In the genomic region with DNA sequence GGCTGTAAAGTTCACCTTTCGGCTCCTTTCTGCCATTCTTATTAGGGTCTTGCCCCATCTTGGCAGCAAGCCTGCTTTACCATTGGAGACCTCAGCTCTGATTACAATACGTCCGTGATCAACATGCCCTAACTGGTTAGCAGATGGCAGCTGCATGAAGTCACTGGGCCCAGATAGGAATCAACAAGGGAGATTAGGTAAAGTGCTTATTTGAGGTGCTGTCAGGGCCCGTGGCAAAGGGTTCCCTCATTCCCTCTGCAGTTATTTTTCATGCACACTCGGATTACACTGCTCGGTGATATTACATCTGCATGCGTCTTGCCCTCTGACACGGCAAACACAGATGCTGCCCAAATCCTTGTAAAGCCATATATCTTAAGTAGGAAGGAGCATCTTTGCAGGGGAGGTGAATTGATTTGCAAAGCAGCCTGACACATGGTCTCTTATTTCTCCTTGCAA, we compare ENCODE assay signal across 1 cellular context.
A peak's percentile ranks its signal among the peaks of the same experiment; 100 is the strongest.
TF ChIP-seq lines count a peak whose summit lies in the region.

No MANE protein-coding gene starts in this region.

TF ChIP-seq in HEK293, 187 proteins besides CTCF, POLR2A, EP300 and RAD21 (continued from another document and continues in another):
- TF ChIP-seq, protein P1, sequence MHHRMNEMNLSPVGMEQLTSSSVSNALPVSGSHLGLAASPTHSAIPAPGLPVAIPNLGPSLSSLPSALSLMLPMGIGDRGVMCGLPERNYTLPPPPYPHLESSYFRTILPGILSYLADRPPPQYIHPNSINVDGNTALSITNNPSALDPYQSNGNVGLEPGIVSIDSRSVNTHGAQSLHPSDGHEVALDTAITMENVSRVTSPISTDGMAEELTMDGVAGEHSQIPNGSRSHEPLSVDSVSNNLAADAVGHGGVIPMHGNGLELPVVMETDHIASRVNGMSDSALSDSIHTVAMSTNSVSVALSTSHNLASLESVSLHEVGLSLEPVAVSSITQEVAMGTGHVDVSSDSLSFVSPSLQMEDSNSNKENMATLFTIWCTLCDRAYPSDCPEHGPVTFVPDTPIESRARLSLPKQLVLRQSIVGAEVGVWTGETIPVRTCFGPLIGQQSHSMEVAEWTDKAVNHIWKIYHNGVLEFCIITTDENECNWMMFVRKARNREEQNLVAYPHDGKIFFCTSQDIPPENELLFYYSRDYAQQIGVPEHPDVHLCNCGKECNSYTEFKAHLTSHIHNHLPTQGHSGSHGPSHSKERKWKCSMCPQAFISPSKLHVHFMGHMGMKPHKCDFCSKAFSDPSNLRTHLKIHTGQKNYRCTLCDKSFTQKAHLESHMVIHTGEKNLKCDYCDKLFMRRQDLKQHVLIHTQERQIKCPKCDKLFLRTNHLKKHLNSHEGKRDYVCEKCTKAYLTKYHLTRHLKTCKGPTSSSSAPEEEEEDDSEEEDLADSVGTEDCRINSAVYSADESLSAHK (tag by site-specific recombination; IDR thresholded peaks at IDR 0.05), result peak; percentile 89
- TF ChIP-seq, protein P2, sequence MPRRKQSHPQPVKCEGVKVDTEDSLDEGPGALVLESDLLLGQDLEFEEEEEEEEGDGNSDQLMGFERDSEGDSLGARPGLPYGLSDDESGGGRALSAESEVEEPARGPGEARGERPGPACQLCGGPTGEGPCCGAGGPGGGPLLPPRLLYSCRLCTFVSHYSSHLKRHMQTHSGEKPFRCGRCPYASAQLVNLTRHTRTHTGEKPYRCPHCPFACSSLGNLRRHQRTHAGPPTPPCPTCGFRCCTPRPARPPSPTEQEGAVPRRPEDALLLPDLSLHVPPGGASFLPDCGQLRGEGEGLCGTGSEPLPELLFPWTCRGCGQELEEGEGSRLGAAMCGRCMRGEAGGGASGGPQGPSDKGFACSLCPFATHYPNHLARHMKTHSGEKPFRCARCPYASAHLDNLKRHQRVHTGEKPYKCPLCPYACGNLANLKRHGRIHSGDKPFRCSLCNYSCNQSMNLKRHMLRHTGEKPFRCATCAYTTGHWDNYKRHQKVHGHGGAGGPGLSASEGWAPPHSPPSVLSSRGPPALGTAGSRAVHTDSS (tag by site-specific recombination; IDR thresholded peaks at IDR 0.05), result no peak
- peak; percentile 85 for TF ChIP-seq OSR2 (tag by site-specific recombination; IDR thresholded peaks at IDR 0.05)
- TF ChIP-seq ZNF280D (tag by site-specific recombination; IDR thresholded peaks at IDR 0.05), result no peak
- peak; percentile 60; the same call in 1 of the 2 replicates for TF ChIP-seq ZNF449 (tag by site-specific recombination; IDR thresholded peaks at IDR 0.05)
- TF ChIP-seq, protein P3, sequence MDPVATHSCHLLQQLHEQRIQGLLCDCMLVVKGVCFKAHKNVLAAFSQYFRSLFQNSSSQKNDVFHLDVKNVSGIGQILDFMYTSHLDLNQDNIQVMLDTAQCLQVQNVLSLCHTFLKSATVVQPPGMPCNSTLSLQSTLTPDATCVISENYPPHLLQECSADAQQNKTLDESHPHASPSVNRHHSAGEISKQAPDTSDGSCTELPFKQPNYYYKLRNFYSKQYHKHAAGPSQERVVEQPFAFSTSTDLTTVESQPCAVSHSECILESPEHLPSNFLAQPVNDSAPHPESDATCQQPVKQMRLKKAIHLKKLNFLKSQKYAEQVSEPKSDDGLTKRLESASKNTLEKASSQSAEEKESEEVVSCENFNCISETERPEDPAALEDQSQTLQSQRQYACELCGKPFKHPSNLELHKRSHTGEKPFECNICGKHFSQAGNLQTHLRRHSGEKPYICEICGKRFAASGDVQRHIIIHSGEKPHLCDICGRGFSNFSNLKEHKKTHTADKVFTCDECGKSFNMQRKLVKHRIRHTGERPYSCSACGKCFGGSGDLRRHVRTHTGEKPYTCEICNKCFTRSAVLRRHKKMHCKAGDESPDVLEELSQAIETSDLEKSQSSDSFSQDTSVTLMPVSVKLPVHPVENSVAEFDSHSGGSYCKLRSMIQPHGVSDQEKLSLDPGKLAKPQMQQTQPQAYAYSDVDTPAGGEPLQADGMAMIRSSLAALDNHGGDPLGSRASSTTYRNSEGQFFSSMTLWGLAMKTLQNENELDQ (tag by site-specific recombination; IDR thresholded peaks at IDR 0.05; ENCODE audit: low read depth), result no peak
- TF ChIP-seq ZNF621 (tag by site-specific recombination; IDR thresholded peaks at IDR 0.05), result no peak
- no peak for TF ChIP-seq ZNF558 (tag by site-specific recombination; IDR thresholded peaks at IDR 0.05)
- no peak for TF ChIP-seq ZNF707 (tag by site-specific recombination; IDR thresholded peaks at IDR 0.05)
- TF ChIP-seq ZNF133 (tag by site-specific recombination; IDR thresholded peaks at IDR 0.05), result no peak
- TF ChIP-seq ZNF266 (tag by site-specific recombination; IDR thresholded peaks at IDR 0.05; ENCODE audit: low read depth), result no peak
- no peak for TF ChIP-seq ZBTB7A (tag by site-specific recombination; IDR thresholded peaks at IDR 0.05; ENCODE audit: low read depth)
- TF ChIP-seq RBAK (tag by site-specific recombination; IDR thresholded peaks at IDR 0.05), result no peak
- no peak for TF ChIP-seq ZNF560 (tag by site-specific recombination; IDR thresholded peaks at IDR 0.05; ENCODE audit: borderline replicate concordance)
- no peak for TF ChIP-seq ZNF785 (tag by site-specific recombination; IDR thresholded peaks at IDR 0.05)
- TF ChIP-seq PRDM1 (tag by site-specific recombination; IDR thresholded peaks at IDR 0.05), result no peak
- TF ChIP-seq, protein P4, sequence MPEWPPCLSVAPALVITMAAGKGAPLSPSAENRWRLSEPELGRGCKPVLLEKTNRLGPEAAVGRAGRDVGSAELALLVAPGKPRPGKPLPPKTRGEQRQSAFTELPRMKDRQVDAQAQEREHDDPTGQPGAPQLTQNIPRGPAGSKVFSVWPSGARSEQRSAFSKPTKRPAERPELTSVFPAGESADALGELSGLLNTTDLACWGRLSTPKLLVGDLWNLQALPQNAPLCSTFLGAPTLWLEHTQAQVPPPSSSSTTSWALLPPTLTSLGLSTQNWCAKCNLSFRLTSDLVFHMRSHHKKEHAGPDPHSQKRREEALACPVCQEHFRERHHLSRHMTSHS (tag by site-specific recombination; IDR thresholded peaks at IDR 0.05), result no peak
- no peak for TF ChIP-seq KLF9 (tag by site-specific recombination; IDR thresholded peaks at IDR 0.05; ENCODE audit: low read depth)
- TF ChIP-seq, protein P5, sequence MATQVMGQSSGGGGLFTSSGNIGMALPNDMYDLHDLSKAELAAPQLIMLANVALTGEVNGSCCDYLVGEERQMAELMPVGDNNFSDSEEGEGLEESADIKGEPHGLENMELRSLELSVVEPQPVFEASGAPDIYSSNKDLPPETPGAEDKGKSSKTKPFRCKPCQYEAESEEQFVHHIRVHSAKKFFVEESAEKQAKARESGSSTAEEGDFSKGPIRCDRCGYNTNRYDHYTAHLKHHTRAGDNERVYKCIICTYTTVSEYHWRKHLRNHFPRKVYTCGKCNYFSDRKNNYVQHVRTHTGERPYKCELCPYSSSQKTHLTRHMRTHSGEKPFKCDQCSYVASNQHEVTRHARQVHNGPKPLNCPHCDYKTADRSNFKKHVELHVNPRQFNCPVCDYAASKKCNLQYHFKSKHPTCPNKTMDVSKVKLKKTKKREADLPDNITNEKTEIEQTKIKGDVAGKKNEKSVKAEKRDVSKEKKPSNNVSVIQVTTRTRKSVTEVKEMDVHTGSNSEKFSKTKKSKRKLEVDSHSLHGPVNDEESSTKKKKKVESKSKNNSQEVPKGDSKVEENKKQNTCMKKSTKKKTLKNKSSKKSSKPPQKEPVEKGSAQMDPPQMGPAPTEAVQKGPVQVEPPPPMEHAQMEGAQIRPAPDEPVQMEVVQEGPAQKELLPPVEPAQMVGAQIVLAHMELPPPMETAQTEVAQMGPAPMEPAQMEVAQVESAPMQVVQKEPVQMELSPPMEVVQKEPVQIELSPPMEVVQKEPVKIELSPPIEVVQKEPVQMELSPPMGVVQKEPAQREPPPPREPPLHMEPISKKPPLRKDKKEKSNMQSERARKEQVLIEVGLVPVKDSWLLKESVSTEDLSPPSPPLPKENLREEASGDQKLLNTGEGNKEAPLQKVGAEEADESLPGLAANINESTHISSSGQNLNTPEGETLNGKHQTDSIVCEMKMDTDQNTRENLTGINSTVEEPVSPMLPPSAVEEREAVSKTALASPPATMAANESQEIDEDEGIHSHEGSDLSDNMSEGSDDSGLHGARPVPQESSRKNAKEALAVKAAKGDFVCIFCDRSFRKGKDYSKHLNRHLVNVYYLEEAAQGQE (tag by site-specific recombination; IDR thresholded peaks at IDR 0.05), result no peak
- TF ChIP-seq ZNF623 (tag by site-specific recombination; IDR thresholded peaks at IDR 0.05), result no peak
- TF ChIP-seq, protein P6, sequence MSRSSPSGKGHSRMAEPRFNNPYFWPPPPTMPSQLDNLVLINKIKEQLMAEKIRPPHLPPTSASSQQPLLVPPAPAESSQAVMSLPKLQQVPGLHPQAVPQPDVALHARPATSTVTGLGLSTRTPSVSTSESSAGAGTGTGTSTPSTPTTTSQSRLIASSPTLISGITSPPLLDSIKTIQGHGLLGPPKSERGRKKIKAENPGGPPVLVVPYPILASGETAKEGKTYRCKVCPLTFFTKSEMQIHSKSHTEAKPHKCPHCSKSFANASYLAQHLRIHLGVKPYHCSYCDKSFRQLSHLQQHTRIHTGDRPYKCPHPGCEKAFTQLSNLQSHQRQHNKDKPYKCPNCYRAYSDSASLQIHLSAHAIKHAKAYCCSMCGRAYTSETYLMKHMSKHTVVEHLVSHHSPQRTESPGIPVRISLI (tag by site-specific recombination; IDR thresholded peaks at IDR 0.05), result no peak
- no peak for TF ChIP-seq ZNF585B (tag by site-specific recombination; IDR thresholded peaks at IDR 0.05)
- TF ChIP-seq ZNF677 (tag by site-specific recombination; IDR thresholded peaks at IDR 0.05), result 0 out of 2 replicates have a peak, but pooled peaks have one; percentile 18
- TF ChIP-seq ZNF23 (tag by site-specific recombination; IDR thresholded peaks at IDR 0.05; ENCODE audit: borderline replicate concordance), result no peak
- TF ChIP-seq INSM2 (tag by site-specific recombination; IDR thresholded peaks at IDR 0.05), result peak; percentile 89; the same call in 1 of the 2 replicates
- no peak; the same call in 1 of the 2 replicates for TF ChIP-seq ZNF501 (tag by site-specific recombination; IDR thresholded peaks at IDR 0.05)
- no peak for TF ChIP-seq MYNN (tag by site-specific recombination; IDR thresholded peaks at IDR 0.05; ENCODE audit: borderline replicate concordance)
- 0 out of 2 replicates have a peak, but pooled peaks have one; percentile 19 for TF ChIP-seq KLF16 (tag by site-specific recombination; IDR thresholded peaks at IDR 0.05)
- TF ChIP-seq ZNF26 (tag by site-specific recombination; IDR thresholded peaks at IDR 0.05), result no peak
- no peak for TF ChIP-seq ZFP3 (tag by site-specific recombination; IDR thresholded peaks at IDR 0.05; ENCODE audit: low read depth)
- TF ChIP-seq ZNF529 (tag by site-specific recombination; IDR thresholded peaks at IDR 0.05; ENCODE audit: insufficient replicate concordance), result no peak
- TF ChIP-seq ZNF664 (tag by site-specific recombination; IDR thresholded peaks at IDR 0.05), result no peak
- peak; percentile 73 for TF ChIP-seq ZBTB17 (tag by site-specific recombination; IDR thresholded peaks at IDR 0.05)
- TF ChIP-seq ZNF571 (tag by site-specific recombination; IDR thresholded peaks at IDR 0.05), result no peak
- TF ChIP-seq ZNF350 (tag by site-specific recombination; IDR thresholded peaks at IDR 0.05), result no peak
- no peak for TF ChIP-seq ZNF777 (tag by site-specific recombination; IDR thresholded peaks at IDR 0.05; ENCODE audit: borderline replicate concordance)
- peak; percentile 32; the same call in 1 of the 2 replicates for TF ChIP-seq ZSCAN16 (tag by site-specific recombination; IDR thresholded peaks at IDR 0.05)
- TF ChIP-seq ZNF768 (tag by site-specific recombination; IDR thresholded peaks at IDR 0.05), result no peak
